ENCODE assay signal across 8 cellular contexts in genomic region chr19:3433805-3434540, GRCh38. TPM values are rescaled to one million over a fixed set of nuclear protein-coding genes. Genes with fewer than 3 reads are reported as not detected.
A peak's percentile ranks its signal among the peaks of the same experiment; 100 is the strongest.
DNase-seq lines count a peak whose midpoint lies in the region; ATAC-seq, FAIRE-seq and TF ChIP-seq lines count a peak whose summit lies in the region.

No MANE protein-coding gene starts in this region.

- FAIRE-seq in D721Med (lab: Jason Lieb, UNC), result no peak

- H3K4me1 Mint-ChIP-seq in dendritic cell treated with granulocyte-macrophage colony-stimulating factor and Interleukin-4, amounts not matched to agents 40 ng/mL and 50 ng/mL, for 4 days (ENCODE audit: low read depth), result peaks cover 44% of the 10 kb centered on the region
- peaks cover 12% of the 10 kb centered on the region for H3K4me1 Mint-ChIP-seq in neural crest cell

- H3K9ac ChIP-seq in BLaER1 (peak overlapping the region; percentile 76; the same call in 1 of the 2 replicates), Karpas-422 (ENCODE audit: low read length) (peak overlapping the region; percentile 97)

- TF ChIP-seq CTCF in neural crest cell (conservative IDR thresholded peaks at IDR 0.05) (no peak), D721Med (IDR thresholded peaks at IDR 0.05; ENCODE audit: insufficient read depth, missing control alignments) (no peak)

- H3K9me3 Mint-ChIP-seq in dendritic cell treated with granulocyte-macrophage colony-stimulating factor and Interleukin-4, amounts not matched to agents 40 ng/mL and 50 ng/mL, for 4 days, result peaks cover 11% of the 10 kb centered on the region
- no peaks in the 10 kb centered on the region for H3K9me3 Mint-ChIP-seq in neural crest cell

- H4K20me1 ChIP-seq in BLaER1, result no peaks in the 10 kb centered on the region
- H4K20me1 ChIP-seq in Karpas-422 (ENCODE audit: insufficient read depth, low read depth, low read length), result no peaks in the 10 kb centered on the region

- intact Hi-C loops in dendritic cell treated with granulocyte-macrophage colony-stimulating factor and Interleukin-4, amounts not matched to agents 40 ng/mL and 50 ng/mL, for 4 days (cut with micrococcal nuclease), result loop anchor here (5.0 kb wide), 1 partner anchor 67 kb away; the partner anchor contains the start of gene NFIC

- H3K9me3 ChIP-seq in BLaER1 (no peaks in the 10 kb centered on the region), Karpas-422 (ENCODE audit: low read length) (no peaks in the 10 kb centered on the region)

- no peak for DNase-seq in Karpas-422
- no peak for DNase-seq in neural crest cell (ENCODE audit: low read depth, low spot score)
- no peak for DNase-seq in KBM-7
- no peak for DNase-seq in D721Med (ENCODE audit: insufficient read length, low spot score)
- no peak for DNase-seq in nucleus accumbens (lab: John Stamatoyannopoulos, UW)

- H3K4me3 ChIP-seq in BLaER1, result no peak overlapping the region
- H3K4me3 ChIP-seq in Karpas-422 (ENCODE audit: low read length), result peak overlapping the region; percentile 88

- in situ Hi-C loops in KBM-7 (cut with MboI; ENCODE audit: low pct_unique_long_range_greater_than_20kb, low sequenced_read_pairs), result no loop called here

- no peaks in the 10 kb centered on the region for H3K27me3 Mint-ChIP-seq in dendritic cell treated with granulocyte-macrophage colony-stimulating factor and Interleukin-4, amounts not matched to agents 40 ng/mL and 50 ng/mL, for 4 days
- H3K27me3 Mint-ChIP-seq in neural crest cell (ENCODE audit: low read depth), result peaks cover 10% of the 10 kb centered on the region

- no peaks in the 10 kb centered on the region for H3K27me3 ChIP-seq in BLaER1
- H3K27me3 ChIP-seq in Karpas-422 (ENCODE audit: low read length), result no peaks in the 10 kb centered on the region

- H3K9me2 ChIP-seq in Karpas-422 (replicated peaks; ENCODE audit: insufficient read depth, low read length), result no peaks in the 10 kb centered on the region

- H3K4me2 ChIP-seq in BLaER1, result peak overlapping the region; percentile 93
- H3K4me2 ChIP-seq in Karpas-422 (ENCODE audit: low read depth, low read length, poor library complexity, severe bottlenecking), result peak overlapping the region; percentile 96

- H3K79me2 ChIP-seq in Karpas-422 (ENCODE audit: low read length), result no peaks in the 10 kb centered on the region

- H3K4me3 Mint-ChIP-seq in dendritic cell treated with granulocyte-macrophage colony-stimulating factor and Interleukin-4, amounts not matched to agents 40 ng/mL and 50 ng/mL, for 4 days, result peak overlapping the region; percentile 79
- H3K4me3 Mint-ChIP-seq in neural crest cell, result peak overlapping the region; percentile 98

- peak overlapping the region; percentile 91; the same call in 1 of the 2 replicates for H2AFZ ChIP-seq in Karpas-422 (ENCODE audit: low read length)

- H3K4me1 ChIP-seq in BLaER1, result peaks cover 54% of the 10 kb centered on the region
- H3K4me1 ChIP-seq in Karpas-422 (ENCODE audit: low read length), result peaks cover 12% of the 10 kb centered on the region

- peaks cover 67% of the 10 kb centered on the region for H3K36me3 ChIP-seq in BLaER1
- no peaks in the 10 kb centered on the region for H3K36me3 ChIP-seq in Karpas-422 (ENCODE audit: insufficient read depth, low read length)

- H3K27ac ChIP-seq in BLaER1, result peak overlapping the region; percentile 85
- H3K27ac ChIP-seq in Karpas-422 (ENCODE audit: low read length), result no peak overlapping the region

- H3K27ac Mint-ChIP-seq in dendritic cell treated with granulocyte-macrophage colony-stimulating factor and Interleukin-4, amounts not matched to agents 40 ng/mL and 50 ng/mL, for 4 days, result peak overlapping the region; percentile 92
- H3K27ac Mint-ChIP-seq in neural crest cell (ENCODE audit: unreplicated experiment), result no peak overlapping the region

- ATAC-seq in HG03432 (IDR thresholded peaks at IDR 0.05; ENCODE audit: unreplicated experiment), result no peak

- peaks cover 77% of the 10 kb centered on the region for H3K36me3 Mint-ChIP-seq in dendritic cell treated with granulocyte-macrophage colony-stimulating factor and Interleukin-4, amounts not matched to agents 40 ng/mL and 50 ng/mL, for 4 days (ENCODE audit: low read depth)
- no peaks in the 10 kb centered on the region for H3K36me3 Mint-ChIP-seq in neural crest cell (ENCODE audit: low read depth)

RNA-seq across cellular contexts. Expression of gene SMIM24, which starts 46.4 kb away (rescaled TPM):
- 0.89 and 1.2 TPM in 2 replicates for total RNA-seq in Karpas-422 (2014; rRNA removed; shearing (Covaris generic); ENCODE audit: low replicate concordance)
- total RNA-seq in neural crest cell, result not detected in 2 replicates

RNA-seq across cellular contexts. Expression of gene SMIM44, which starts 49.3 kb away (rescaled TPM):
- not detected in 2 replicates for total RNA-seq in Karpas-422 (2014; rRNA removed; shearing (Covaris generic); ENCODE audit: low replicate concordance)
- not detected in 2 replicates for total RNA-seq in neural crest cell
